Comparison of ENCODE assay signal across 16 cellular contexts in the genomic region with DNA sequence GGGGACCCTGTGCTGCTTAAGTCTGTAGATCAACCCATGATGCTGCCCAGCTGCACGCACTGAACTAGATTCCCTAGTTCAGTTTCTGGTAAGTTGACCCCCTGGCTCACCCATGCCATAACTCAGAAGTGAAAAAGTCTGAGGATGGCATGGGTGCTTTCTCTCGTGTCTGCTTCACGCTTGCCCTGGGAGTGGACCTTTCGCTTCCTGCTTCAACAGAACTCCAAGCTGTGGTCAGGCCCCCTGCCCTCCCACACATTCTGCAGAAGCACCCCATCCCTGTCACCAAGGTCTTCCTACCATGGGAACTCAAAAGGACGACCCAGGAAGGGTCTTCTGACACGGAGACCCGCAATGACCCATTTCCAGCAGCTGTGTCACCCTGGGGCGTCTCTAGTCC. TPM values are rescaled to one million over a fixed set of nuclear protein-coding genes. Genes with fewer than 3 reads are reported as not detected.
A peak's percentile ranks its signal among the peaks of the same experiment; 100 is the strongest.
DNase-seq lines count a peak whose midpoint lies in the region; ATAC-seq and TF ChIP-seq lines count a peak whose summit lies in the region.
"Had no signal": no experiment of that assay in that cellular context is flagged by ENCODE, and none has a peak within 500 bp of the region (broad histone marks: within the 10 kb centered on the region; RNA-seq: fewer than 3 reads in every experiment).

No MANE protein-coding gene starts in this region.

- no peak for TF ChIP-seq CTCF in heart right ventricle (IDR thresholded peaks at IDR 0.05)
- TF ChIP-seq CTCF in right atrium auricular region (IDR thresholded peaks at IDR 0.05), result no peak
- no peak for TF ChIP-seq CTCF in lower lobe of right lung (IDR thresholded peaks at IDR 0.05)
- TF ChIP-seq CTCF in suprapubic skin (IDR thresholded peaks at IDR 0.05), result no peak

- no peak for TF ChIP-seq POLR2A in suprapubic skin (IDR thresholded peaks at IDR 0.05)

- H3K27ac ChIP-seq in heart right ventricle (peak overlapping the region in 6 of 10 donors; percentile 29 to 73 (median 62)), right atrium auricular region (no peak overlapping the region), lower lobe of right lung (peak overlapping the region; percentile 68), suprapubic skin (peak overlapping the region; percentile 46)

- no peaks in the 10 kb centered on the region for H3K27me3 ChIP-seq in heart right ventricle
- no peaks in the 10 kb centered on the region for H3K27me3 ChIP-seq in right atrium auricular region
- H3K27me3 ChIP-seq in lower lobe of right lung (ENCODE audit: low read depth), result no peaks in the 10 kb centered on the region
- H3K27me3 ChIP-seq in suprapubic skin, result no peaks in the 10 kb centered on the region
- H3K27me3 ChIP-seq: BLaER1 treated with 17β-estradiol and CSF1 and Interleukin-3, amounts not matched to agents 10 nM and 100 nM had no signal

- DNase-seq in heart right ventricle (no peak), right atrium auricular region (ENCODE audit: low spot score) (no peak), ecto neural progenitor cell (ENCODE audit: low spot score) (peak; percentile 17), lower lobe of right lung (no peak), suprapubic skin (ENCODE audit: low spot score in 2 of 2) (peak in 1 of 2 donors; percentile 36), cerebellar cortex (ENCODE audit: low spot score) (no peak), AML-193 (lab: John Stamatoyannopoulos, UW) (no peak)
- DNase-seq in activated naive CD4-positive, alpha-beta T cell treated with anti-CD3 and anti-CD28 coated beads, Interleukin-2, amount 50 U/mL, for 16 hours, result no peak
- DNase-seq: 8988T; CD4-positive, alpha-beta memory T cell; DMS153; DMS79 treated with DMSO at 0.1 percent for 48 hours; EL; GOT3; H9 had no signal

- WGBS in heart right ventricle, 2 donors, result 81 to 85% methylated on average over 8 of the region's 8 CpGs
- WGBS in suprapubic skin, result 93% methylated on average over 7 of the region's 8 CpGs

- intact Hi-C loops in heart right ventricle (cut with DNase I) (loop anchor here in 1 of 10 donors (10.0 kb wide), 1 partner anchor 615 kb away; no protein-coding TSS in a partner anchor), lower lobe of right lung (cut with DNase I) (no loop called here)

- peaks cover 0 to 3% (median 0%) of the 10 kb centered on the region in 9 donors for H3K36me3 ChIP-seq in heart right ventricle
- H3K36me3 ChIP-seq in right atrium auricular region, result no peaks in the 10 kb centered on the region
- peaks cover 9% of the 10 kb centered on the region for H3K36me3 ChIP-seq in lower lobe of right lung
- no peaks in the 10 kb centered on the region for H3K36me3 ChIP-seq in suprapubic skin

- H3K4me3 ChIP-seq in heart right ventricle (no peak overlapping the region), right atrium auricular region (no peak overlapping the region), lower lobe of right lung (no peak overlapping the region), suprapubic skin (no peak overlapping the region)
- H3K4me3 ChIP-seq: BLaER1 treated with 17β-estradiol and CSF1 and Interleukin-3, amounts not matched to agents 10 nM and 100 nM had no signal

- H3K9me3 ChIP-seq in heart right ventricle, result peaks cover 0 to 5% (median 0%) of the 10 kb centered on the region in 11 donors
- no peaks in the 10 kb centered on the region for H3K9me3 ChIP-seq in right atrium auricular region
- no peaks in the 10 kb centered on the region for H3K9me3 ChIP-seq in lower lobe of right lung
- no peaks in the 10 kb centered on the region for H3K9me3 ChIP-seq in suprapubic skin

- peaks cover 0 to 19% (median 12%) of the 10 kb centered on the region in 9 donors for H3K4me1 ChIP-seq in heart right ventricle
- H3K4me1 ChIP-seq in right atrium auricular region, result peaks cover 0 to 6% of the 10 kb centered on the region in 2 donors
- peaks cover 16% of the 10 kb centered on the region for H3K4me1 ChIP-seq in lower lobe of right lung
- H3K4me1 ChIP-seq in suprapubic skin, result peaks cover 11% of the 10 kb centered on the region

- ATAC-seq in heart right ventricle (no peak), lower lobe of right lung (no peak)

- TF ChIP-seq EP300 in suprapubic skin (IDR thresholded peaks at IDR 0.05), result no peak

RNA-seq across cellular contexts. Expression of a gene that starts 39.9 kb away (rescaled TPM):
- total RNA-seq in heart right ventricle, result under 1 TPM in 2 of 10 donors, not detected in 8; 0.13 to 0.18 TPM
- polyA plus RNA-seq in heart right ventricle, result not detected
- total RNA-seq in right atrium auricular region, result not detected
- 3.3 TPM for total RNA-seq in lower lobe of right lung
- not detected for total RNA-seq in suprapubic skin
- total RNA-seq: CD4-positive, alpha-beta memory T cell; H9 had no signal
- polyA plus RNA-seq: CD4-positive, alpha-beta memory T cell had no signal

Comparison
In these comparisons a context has a peak if more than half of its experiments do, and no peak if none do; other contexts are left out.
1. H3K27ac ChIP-seq: peak in heart right ventricle (6 of 10), lower lobe of right lung (single experiment) and suprapubic skin (single experiment); none in right atrium auricular region (0 of 2).